In the genomic region with DNA sequence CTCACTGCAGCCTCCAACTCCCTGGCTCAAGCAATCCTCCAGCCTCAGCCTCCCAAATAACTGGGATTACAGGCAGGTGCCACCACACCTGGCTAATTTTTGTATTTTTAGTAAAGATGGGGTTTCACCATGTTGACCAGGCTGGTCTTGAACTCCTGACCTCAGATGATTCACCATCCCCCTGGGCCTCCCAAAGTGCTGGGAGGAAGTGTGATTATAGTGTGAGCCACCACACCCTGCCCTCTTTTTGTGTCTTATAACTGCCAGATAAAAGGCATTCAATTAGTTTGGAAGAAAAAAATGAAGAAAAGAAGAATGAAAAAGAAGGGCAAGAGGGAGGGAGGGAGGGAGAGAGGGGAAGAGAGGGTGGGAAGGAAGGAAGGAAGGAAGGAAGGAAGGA, we compare ENCODE assay signal across 6 cellular contexts. TPM values are rescaled to one million over a fixed set of nuclear protein-coding genes. Genes with fewer than 3 reads are reported as not detected.
"Had no signal": no experiment of that assay in that cellular context is flagged by ENCODE, and none has a peak within 500 bp of the region (broad histone marks: within the 10 kb centered on the region; RNA-seq: fewer than 3 reads in every experiment).

No MANE protein-coding gene starts in this region.

RNA-seq across cellular contexts. Expression of gene BNC2, which starts 37.7 kb away (rescaled TPM):
- total RNA-seq: activated CD4-positive, alpha-beta memory T cell treated with anti-CD3 and anti-CD28 coated beads for 36 hours; activated CD4-positive, alpha-beta T cell treated with anti-CD3 and anti-CD28 coated beads for 36 hours; activated CD4-positive, alpha-beta T cell treated with anti-CD3 and anti-CD28 coated beads, Interleukin-2, amount 10 ng/mL, durations not matched to agents 24 days and 14 days; activated naive CD4-positive, alpha-beta T cell treated with anti-CD3 and anti-CD28 coated beads, Interleukin-2, amount 50 U/mL, for 72 hours; activated naive CD8-positive, alpha-beta T cell treated with anti-CD3 and anti-CD28 coated beads, Interleukin-2, amount 10 ng/mL, durations not matched to agents 7 days and 5 days; T-helper 1 cell treated with Interleukin-12 subunit alpha and Interleukin-12 subunit beta and Interleukin-4 antibody, amounts not matched to agents 30 ng/mL and 1 ng/mL, for 36 hours had no signal
